In genomic region chr1:186187601-186188000, GRCh38 we compare ENCODE assay signal across 11 cellular contexts.
A peak's percentile ranks its signal among the peaks of the same experiment; 100 is the strongest.
DNase-seq lines count a peak whose midpoint lies in the region; ATAC-seq, FAIRE-seq and TF ChIP-seq lines count a peak whose summit lies in the region.
"Had no signal": no experiment of that assay in that cellular context is flagged by ENCODE, and none has a peak within 500 bp of the region (broad histone marks: within the 10 kb centered on the region; RNA-seq: fewer than 3 reads in every experiment).

No MANE protein-coding gene starts in this region.

- H3K27ac ChIP-seq in keratinocyte (ENCODE audit: control insufficient read depth, insufficient read depth, low read length), result peak overlapping the region; percentile 99

- peak overlapping the region; percentile 89 for H3K4me2 ChIP-seq in keratinocyte (ENCODE audit: control insufficient read depth, extremely low read depth, insufficient read depth, low read depth, low read length)

- no peaks in the 10 kb centered on the region for H3K9me1 ChIP-seq in keratinocyte (ENCODE audit: control insufficient read depth, extremely low read depth, insufficient read depth, low read length)

- H3K36me3 ChIP-seq in keratinocyte (ENCODE audit: control insufficient read depth in 2 of 2, extremely low read depth in 1 of 2, insufficient read depth in 2 of 2, low read length in 2 of 2), result no peaks in the 10 kb centered on the region

- DNase-seq in HPDE6-E6E7 (ENCODE audit: extremely low spot score), result peak; percentile 49
- peak; percentile 56 for DNase-seq in keratinocyte (ENCODE audit: low read depth, low spot score)
- DNase-seq in putamen (ENCODE audit: low spot score), result no peak
- no peak for DNase-seq in DMS53 (lab: John Stamatoyannopoulos, UW)
- no peak for DNase-seq in NCI-H69 (lab: John Stamatoyannopoulos, UW)
- no peak for DNase-seq in central memory CD4-positive, alpha-beta T cell
- DNase-seq: effector CD8-positive, alpha-beta T cell; mesendoderm; NCI-H524 had no signal

- peaks cover 55% of the 10 kb centered on the region for H3K4me1 ChIP-seq in keratinocyte (ENCODE audit: control insufficient read depth, extremely low read depth, insufficient read depth, low read length)

- H2AFZ ChIP-seq in keratinocyte (ENCODE audit: control insufficient read depth, low read length), result peak overlapping the region; percentile 74

- no peaks in the 10 kb centered on the region for H3K79me2 ChIP-seq in keratinocyte (ENCODE audit: control insufficient read depth, insufficient read depth, low read length)

- peak overlapping the region in 2 of 3 experiments; percentile 3 to 58 for H3K4me3 ChIP-seq in keratinocyte (ENCODE audit: control insufficient read depth in 2 of 3, extremely low read depth in 1 of 3, insufficient read depth in 2 of 3, low read depth in 1 of 3, low read length in 3 of 3)

- no peak for TF ChIP-seq CTCF in keratinocyte (optimal IDR thresholded peaks at IDR 0.05 in 1 of 3, IDR thresholded peaks at IDR 0.05 in 1 of 3, conservative IDR thresholded peaks at IDR 0.05 in 1 of 3; ENCODE audit: extremely low read depth in 1 of 3, insufficient read depth in 2 of 3, low read length in 3 of 3)

- dilution Hi-C loops in keratinocyte (cut with MboI; ENCODE audit: extremely low pct_ligation_motif_present, low sequenced_read_pairs), result no loop called here

- H3K9me3 ChIP-seq in keratinocyte (ENCODE audit: control insufficient read depth, low read depth, low read length), result no peaks in the 10 kb centered on the region

- H3K27me3 ChIP-seq in keratinocyte (ENCODE audit: control insufficient read depth, extremely low read depth, insufficient read depth, low read length), result no peaks in the 10 kb centered on the region

- ATAC-seq in GM18870 (IDR thresholded peaks at IDR 0.05; ENCODE audit: unreplicated experiment), result peak; percentile 54
- peak; percentile 54 for ATAC-seq in HG02588 (IDR thresholded peaks at IDR 0.05; ENCODE audit: unreplicated experiment)

- H3K9ac ChIP-seq in keratinocyte (ENCODE audit: control insufficient read depth, extremely low read depth, insufficient read depth, low read length), result peak overlapping the region; percentile 67

- no peak for FAIRE-seq in keratinocyte (lab: Jason Lieb, UNC)

- H4K20me1 ChIP-seq in keratinocyte (ENCODE audit: control insufficient read depth, extremely low read depth, insufficient read depth, low read length), result no peaks in the 10 kb centered on the region

Comparison
In these comparisons a context has a peak if more than half of its experiments do, and no peak if none do; other contexts are left out.
1. DNase-seq: peak in HPDE6-E6E7 (single experiment) and keratinocyte (single experiment); none in putamen (single experiment), DMS53 (single experiment), NCI-H69 (single experiment) and central memory CD4-positive, alpha-beta T cell (single experiment).